2 cellular contexts compared by ENCODE assay signal in the genomic region with DNA sequence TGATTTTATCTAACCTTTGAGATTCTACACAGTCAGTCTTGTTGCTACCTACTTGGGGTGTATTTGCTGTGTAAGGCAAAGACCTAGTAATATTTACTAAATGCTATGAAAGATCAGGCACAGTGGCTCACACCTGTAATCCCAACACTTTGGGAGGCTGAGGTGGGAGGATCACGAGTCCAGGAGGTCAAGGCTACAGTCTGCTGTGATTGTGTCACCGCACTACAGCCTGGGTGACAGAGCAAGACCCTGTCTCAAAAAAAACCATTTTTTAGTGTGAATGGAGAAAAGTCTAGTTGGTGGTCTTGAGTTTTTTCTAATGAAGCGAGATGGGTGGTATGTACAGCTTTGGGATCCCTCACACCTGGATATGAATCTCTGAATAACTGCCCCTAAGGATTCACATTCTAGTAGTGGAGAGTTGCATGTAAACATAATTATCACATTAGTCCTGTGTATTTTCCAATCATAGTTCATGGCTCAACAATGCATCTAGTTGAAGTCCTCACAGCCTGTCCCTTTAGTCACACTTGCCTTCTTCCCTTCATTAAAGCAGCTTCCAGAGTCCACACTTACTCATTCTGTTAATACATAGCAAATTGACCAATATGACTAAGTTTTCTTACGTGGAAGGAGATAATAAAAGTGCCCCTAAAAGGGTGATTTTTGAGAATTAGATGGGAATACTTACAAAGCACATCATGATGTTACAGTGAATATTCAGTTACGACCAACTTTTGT.
TF ChIP-seq lines count a peak whose summit lies in the region.

No MANE protein-coding gene starts in this region.

TF ChIP-seq in HCT116, 20 proteins besides CTCF, POLR2A, EP300 and RAD21 (continued from another document):
- peak; percentile 6; the same call in 1 of the 2 replicates for TF ChIP-seq JUND (IDR thresholded peaks at IDR 0.05)
- no peak for TF ChIP-seq FOSL1 (IDR thresholded peaks at IDR 0.05; ENCODE audit: low read depth)

TF ChIP-seq in SK-N-SH, 30 proteins besides CTCF, POLR2A, EP300 and RAD21 (continued from another document):
- no peak for TF ChIP-seq SIN3A (IDR thresholded peaks at IDR 0.05; ENCODE audit: borderline replicate concordance, low read depth, low read length)
- no peak for TF ChIP-seq GATA2 (CRISPR knock-in tag; IDR thresholded peaks at IDR 0.05)
- no peak for TF ChIP-seq GABPA (IDR thresholded peaks at IDR 0.05; ENCODE audit: low read depth)
- TF ChIP-seq NFIC (IDR thresholded peaks at IDR 0.05; ENCODE audit: borderline replicate concordance) = no peak
- TF ChIP-seq YY1 (IDR thresholded peaks at IDR 0.05; ENCODE audit: low read depth) = no peak
- TF ChIP-seq REST (IDR thresholded peaks at IDR 0.05; ENCODE audit: low read depth, low read length) = no peak
- TF ChIP-seq ZBTB33 (IDR thresholded peaks at IDR 0.05; ENCODE audit: borderline replicate concordance, low read depth) = no peak
- TF ChIP-seq JUND (IDR thresholded peaks at IDR 0.05) = no peak
- no peak for TF ChIP-seq FOXJ3 (CRISPR knock-in tag; IDR thresholded peaks at IDR 0.05)
- TF ChIP-seq TEAD4 (IDR thresholded peaks at IDR 0.05; ENCODE audit: borderline replicate concordance, insufficient read depth) = no peak
- TF ChIP-seq, protein P1, sequence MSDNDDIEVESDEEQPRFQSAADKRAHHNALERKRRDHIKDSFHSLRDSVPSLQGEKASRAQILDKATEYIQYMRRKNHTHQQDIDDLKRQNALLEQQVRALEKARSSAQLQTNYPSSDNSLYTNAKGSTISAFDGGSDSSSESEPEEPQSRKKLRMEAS (IDR thresholded peaks at IDR 0.05; ENCODE audit: low read depth) = no peak
- TF ChIP-seq RCOR1 (IDR thresholded peaks at IDR 0.05; ENCODE audit: low read length) = no peak
- TF ChIP-seq PBX3 (IDR thresholded peaks at IDR 0.05) = no peak
- no peak for TF ChIP-seq ELF1 (IDR thresholded peaks at IDR 0.05)
- TF ChIP-seq RXRA (IDR thresholded peaks at IDR 0.05; ENCODE audit: borderline replicate concordance, low read depth) = no peak
